In the genomic region with DNA sequence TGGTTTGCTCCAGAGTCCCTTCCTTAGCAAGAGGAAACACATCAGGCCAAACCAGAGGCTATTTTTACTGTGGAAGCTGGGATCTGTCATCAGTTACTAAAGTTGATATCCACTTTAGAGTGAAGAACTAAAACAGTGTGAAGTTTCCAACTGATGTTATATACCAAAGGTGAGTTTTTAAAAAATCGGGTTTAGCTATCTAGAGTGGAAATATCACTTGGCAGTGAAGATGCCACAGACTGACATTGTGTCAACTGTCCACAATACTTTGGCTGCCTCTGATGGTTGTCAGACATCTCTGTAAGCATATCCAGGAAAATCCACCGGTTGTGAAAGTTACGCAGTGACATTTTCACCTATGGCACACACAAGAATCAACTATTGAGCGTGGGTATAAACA, we compare ENCODE assay signal across 21 cellular contexts. TPM values are rescaled to one million over a fixed set of nuclear protein-coding genes. Genes with fewer than 3 reads are reported as not detected.
A peak's percentile ranks its signal among the peaks of the same experiment; 100 is the strongest.
DNase-seq lines count a peak whose midpoint lies in the region; ATAC-seq, FAIRE-seq and TF ChIP-seq lines count a peak whose summit lies in the region.
"Had no signal": no experiment of that assay in that cellular context is flagged by ENCODE, and none has a peak within 500 bp of the region (broad histone marks: within the 10 kb centered on the region; RNA-seq: fewer than 3 reads in every experiment).

No MANE protein-coding gene starts in this region.

- H3K36me3 Mint-ChIP-seq in chondrocyte (ENCODE audit: low read depth), result peaks cover 3% of the 10 kb centered on the region
- peaks cover 0 to 3% of the 10 kb centered on the region in 2 donors for H3K36me3 Mint-ChIP-seq in stimulated activated naive B cell treated with anti-CD40 and anti-IgM and Interleukin-4, amounts not matched to agents 10 μg/mL and 1 μg/mL and 100 μg/mL, for 72 hours
- H3K36me3 Mint-ChIP-seq: stimulated activated memory B cell treated with anti-CD40 and anti-IgM and Interleukin-4, amounts not matched to agents 10 μg/mL and 1 μg/mL and 100 μg/mL, for 72 hours had no signal

- H3K9me3 ChIP-seq in HUES6 (ENCODE audit: control insufficient read depth, insufficient read depth, low read depth, low read length) (no peaks in the 10 kb centered on the region), mesodermal cell (ENCODE audit: control insufficient read depth, low read length) (no peaks in the 10 kb centered on the region), small intestine (ENCODE audit: control insufficient read depth, low read depth) (no peaks in the 10 kb centered on the region)

- H3K27me3 ChIP-seq in HUES6 (ENCODE audit: control insufficient read depth, insufficient read depth, low read length) (peaks cover 100% of the 10 kb centered on the region), small intestine (ENCODE audit: control insufficient read depth in 2 of 2, insufficient read depth in 2 of 2, low read length in 2 of 2) (peaks cover 4 to 57% of the 10 kb centered on the region in 2 donors)

- TF ChIP-seq CTCF in chondrocyte (IDR thresholded peaks at IDR 0.05), result no peak

- H3K36me3 ChIP-seq in HUES6 (ENCODE audit: control insufficient read depth, insufficient read depth, low read length) (no peaks in the 10 kb centered on the region), mesodermal cell (ENCODE audit: control insufficient read depth, insufficient read depth, low read length) (no peaks in the 10 kb centered on the region), small intestine (ENCODE audit: control insufficient read depth in 2 of 2, insufficient read depth in 2 of 2, low read length in 2 of 2) (no peaks in the 10 kb centered on the region)
- H3K36me3 ChIP-seq: tibial artery had no signal

- peaks cover 56% of the 10 kb centered on the region for H3K27me3 Mint-ChIP-seq in chondrocyte (ENCODE audit: low read depth)
- H3K27me3 Mint-ChIP-seq in stimulated activated naive B cell treated with anti-CD40 and anti-IgM and Interleukin-4, amounts not matched to agents 10 μg/mL and 1 μg/mL and 100 μg/mL, for 72 hours, result peaks cover 60 to 85% of the 10 kb centered on the region in 2 donors

- H3K27ac Mint-ChIP-seq in chondrocyte (ENCODE audit: unreplicated experiment), result no peak overlapping the region
- peak overlapping the region; percentile 77 for H3K27ac Mint-ChIP-seq in stimulated activated naive B cell treated with anti-CD40 and anti-IgM and Interleukin-4, amounts not matched to agents 10 μg/mL and 1 μg/mL and 100 μg/mL, for 72 hours
- H3K27ac Mint-ChIP-seq: CD8-positive, alpha-beta memory T cell; natural killer cell treated with Interleukin-12 subunit alpha and Interleukin-12 subunit beta and Interleukin-15 and Interleukin-18, amount 100 ng/mL, for 72 hours; stimulated activated memory B cell treated with anti-CD40 and anti-IgM and Interleukin-4, amounts not matched to agents 10 μg/mL and 1 μg/mL and 100 μg/mL, for 72 hours; T-cell had no signal

- no peak for ATAC-seq in stimulated activated naive B cell treated with anti-CD40 and anti-IgM and Interleukin-4, amounts not matched to agents 10 μg/mL and 1 μg/mL and 100 μg/mL, for 72 hours (replicated peaks)
- no peak for ATAC-seq in sciatic nerve
- ATAC-seq: natural killer cell treated with Interleukin-12 subunit alpha and Interleukin-12 subunit beta and Interleukin-15 and Interleukin-18, amount 100 ng/mL, for 72 hours; stimulated activated memory B cell treated with anti-CD40 and anti-IgM and Interleukin-4, amounts not matched to agents 10 μg/mL and 1 μg/mL and 100 μg/mL, for 72 hours; T-cell had no signal

- H3K9me3 Mint-ChIP-seq in chondrocyte (ENCODE audit: low read depth), result no peaks in the 10 kb centered on the region
- peaks cover 2 to 4% of the 10 kb centered on the region in 2 donors for H3K9me3 Mint-ChIP-seq in stimulated activated naive B cell treated with anti-CD40 and anti-IgM and Interleukin-4, amounts not matched to agents 10 μg/mL and 1 μg/mL and 100 μg/mL, for 72 hours
- H3K9me3 Mint-ChIP-seq: natural killer cell treated with Interleukin-12 subunit alpha and Interleukin-12 subunit beta and Interleukin-15 and Interleukin-18, amount 100 ng/mL, for 72 hours; stimulated activated memory B cell treated with anti-CD40 and anti-IgM and Interleukin-4, amounts not matched to agents 10 μg/mL and 1 μg/mL and 100 μg/mL, for 72 hours had no signal

- no peak for DNase-seq in chondrocyte (ENCODE audit: low spot score)
- DNase-seq in stimulated activated naive B cell treated with anti-CD40 and anti-IgM and Interleukin-4, amounts not matched to agents 10 μg/mL and 1 μg/mL and 100 μg/mL, for 72 hours, result no peak
- DNase-seq in sciatic nerve (ENCODE audit: low spot score), result no peak
- no peak for DNase-seq in stimulated activated CD4-positive, alpha-beta T cell treated with anti-CD3 and anti-CD28 coated beads, Interleukin-4, amount 100 ng/mL, for 4 hours
- DNase-seq in small intestine, result no peak
- DNase-seq: activated CD4-positive, alpha-beta T cell treated with anti-CD3 and anti-CD28 coated beads for 48 hours; activated CD8-positive, alpha-beta memory T cell treated with anti-CD3 and anti-CD28 coated beads, Interleukin-2, amount 50 U/mL, for 4 hours; CD8-positive, alpha-beta memory T cell; effector CD8-positive, alpha-beta T cell; Karpas-422; NCI-H1105; NCI-H2107; NCI-H524 treated with DMSO at 0.1 percent for 48 hours; T-cell; tibial artery had no signal

- 14% methylated on average over 2 of the region's 4 CpGs; no CpG with 5 or more reads in 1 of the 2 experiments for WGBS in mesodermal cell (ENCODE audit: insufficient coverage in 2 of 2), 2 experiments
- 19 to 22% (median 21%) methylated on average over 4 of the region's 4 CpGs for WGBS in small intestine, 3 donors

- H3K27ac ChIP-seq in HUES6 (ENCODE audit: low read depth, low read length), result no peak overlapping the region
- no peak overlapping the region for H3K27ac ChIP-seq in mesodermal cell (ENCODE audit: low read depth, low read length, severe bottlenecking)
- no peak overlapping the region for H3K27ac ChIP-seq in small intestine (ENCODE audit: low read depth in 1 of 2, low read length in 1 of 2)
- H3K27ac ChIP-seq: tibial artery had no signal

- peak overlapping the region; percentile 69 for H3K4me3 Mint-ChIP-seq in chondrocyte (ENCODE audit: unreplicated experiment)
- no peak overlapping the region for H3K4me3 Mint-ChIP-seq in stimulated activated naive B cell treated with anti-CD40 and anti-IgM and Interleukin-4, amounts not matched to agents 10 μg/mL and 1 μg/mL and 100 μg/mL, for 72 hours
- H3K4me3 Mint-ChIP-seq: CD8-positive, alpha-beta memory T cell; natural killer cell treated with Interleukin-12 subunit alpha and Interleukin-12 subunit beta and Interleukin-15 and Interleukin-18, amount 100 ng/mL, for 72 hours; stimulated activated memory B cell treated with anti-CD40 and anti-IgM and Interleukin-4, amounts not matched to agents 10 μg/mL and 1 μg/mL and 100 μg/mL, for 72 hours; T-cell had no signal

- intact Hi-C loops in sciatic nerve (cut with DNase I), result no loop called here

- no peak overlapping the region for H3K9ac ChIP-seq in HUES6 (ENCODE audit: low read length)

- H3K4me1 Mint-ChIP-seq in chondrocyte (ENCODE audit: low read depth), result peaks cover 48% of the 10 kb centered on the region
- H3K4me1 Mint-ChIP-seq in stimulated activated naive B cell treated with anti-CD40 and anti-IgM and Interleukin-4, amounts not matched to agents 10 μg/mL and 1 μg/mL and 100 μg/mL, for 72 hours, result peaks cover 6 to 12% of the 10 kb centered on the region in 2 donors

- H3K4me3 ChIP-seq in HUES6 (ENCODE audit: low read depth, low read length) (peak overlapping the region; percentile 72; the same call in 1 of the 2 replicates), mesodermal cell (ENCODE audit: extremely low read depth, insufficient read depth, low read length, poor library complexity, severe bottlenecking) (peak overlapping the region; percentile 25), small intestine (ENCODE audit: low read depth in 1 of 2, low read length in 2 of 2) (no peak overlapping the region)

- no peak for FAIRE-seq in small intestine (lab: Jason Lieb, UNC)

- H3K4me1 ChIP-seq in HUES6 (ENCODE audit: control insufficient read depth, insufficient read depth, low read length), result peaks cover 56% of the 10 kb centered on the region
- H3K4me1 ChIP-seq in mesodermal cell (ENCODE audit: control insufficient read depth, insufficient read depth, low read length, poor library complexity, severe bottlenecking), result peaks cover 9% of the 10 kb centered on the region
- H3K4me1 ChIP-seq in small intestine (ENCODE audit: control insufficient read depth in 2 of 2, insufficient read depth in 1 of 2, low read depth in 1 of 2, low read length in 1 of 2), result no peaks in the 10 kb centered on the region

RNA-seq across cellular contexts. Expression of a gene that starts 9.2 kb away (rescaled TPM):
- 8.8 to 57.3 TPM (median 12.8 TPM) in 3 replicates for total RNA-seq in chondrocyte
- polyA plus RNA-seq in mesodermal cell (2013, experiment 1 of 2), result 16.1 TPM
- 15.2 TPM for polyA plus RNA-seq in mesodermal cell (2013, experiment 2 of 2)
- total RNA-seq in sciatic nerve, result 3.8 TPM
- not detected for polyA plus RNA-seq in small intestine
- total RNA-seq: cardiac septum; CD8-positive, alpha-beta memory T cell; natural killer cell treated with Interleukin-12 subunit alpha and Interleukin-12 subunit beta and Interleukin-15 and Interleukin-18, amount 100 ng/mL, for 72 hours; renal cortical epithelial cell; T-cell had no signal
- polyA plus RNA-seq: CD8-positive, alpha-beta memory T cell had no signal

RNA-seq across cellular contexts. Expression of a gene that starts 12.0 kb away (rescaled TPM):
- total RNA-seq in chondrocyte (1.7 to 10.2 TPM (median 1.7 TPM) in 3 replicates), sciatic nerve (0.62 TPM)
- polyA plus RNA-seq in mesodermal cell (2013, experiment 1 of 2), result 2.7 TPM
- polyA plus RNA-seq in mesodermal cell (2013, experiment 2 of 2), result 2.1 TPM
- polyA plus RNA-seq in small intestine, result not detected
- total RNA-seq: cardiac septum; CD8-positive, alpha-beta memory T cell; natural killer cell treated with Interleukin-12 subunit alpha and Interleukin-12 subunit beta and Interleukin-15 and Interleukin-18, amount 100 ng/mL, for 72 hours; renal cortical epithelial cell; T-cell had no signal
- polyA plus RNA-seq: CD8-positive, alpha-beta memory T cell had no signal

Comparison
In these comparisons a context has a peak if more than half of its experiments do, and no peak if none do; other contexts are left out.
1. H3K4me3 ChIP-seq: peak in HUES6 (single experiment) and mesodermal cell (single experiment); none in small intestine (0 of 2).